In the genomic region with DNA sequence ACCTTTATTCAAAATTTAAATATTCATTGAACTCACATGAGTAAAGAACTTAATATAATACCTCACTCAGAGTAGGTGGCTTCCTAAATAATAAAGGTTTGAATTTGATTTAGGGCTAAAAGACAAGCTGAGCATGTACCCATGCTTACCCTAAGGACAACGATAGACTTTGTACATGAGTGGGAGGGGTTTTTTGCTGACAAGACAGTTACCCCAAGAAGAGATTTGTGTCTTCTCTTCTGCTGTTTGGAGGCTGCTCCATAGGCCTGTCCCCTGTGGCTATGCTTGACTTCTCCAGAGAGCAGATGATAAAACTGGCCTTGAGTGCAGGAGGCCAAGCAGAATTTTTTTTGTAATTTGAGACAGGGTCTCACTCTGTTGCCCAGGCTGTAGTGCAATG, we compare ENCODE assay signal across 9 cellular contexts.
"Had no signal": no experiment of that assay in that cellular context is flagged by ENCODE, and none has a peak within 500 bp of the region (broad histone marks: within the 10 kb centered on the region; RNA-seq: fewer than 3 reads in every experiment).

No MANE protein-coding gene starts in this region.

- H3K27ac ChIP-seq: KMS-11 had no signal

- DNase-seq: H7, HFFc6, Karpas-422, KBM-7 had no signal

- H3K4me3 Mint-ChIP-seq: GM23338, HFFc6 had no signal

- H3K4me2 ChIP-seq: GM23338, KMS-11 had no signal

- H2AFZ ChIP-seq: GM23338 had no signal

- H3K9ac ChIP-seq: KMS-11 had no signal

- H3K4me1 ChIP-seq: HAP-1 had no signal

- H3K4me1 Mint-ChIP-seq: GM23338 had no signal

- H3K4me3 ChIP-seq: GM23338, HAP-1 had no signal

- ATAC-seq: GM23338, HCT116 had no signal

- H3K36me3 ChIP-seq: HAP-1 had no signal

- FAIRE-seq: HTR-8/SVneo had no signal

- H3K9me3 ChIP-seq: HAP-1 had no signal

- H3K27ac Mint-ChIP-seq: GM23338, HFFc6 had no signal
